10 cellular contexts compared by ENCODE assay signal in the genomic region with DNA sequence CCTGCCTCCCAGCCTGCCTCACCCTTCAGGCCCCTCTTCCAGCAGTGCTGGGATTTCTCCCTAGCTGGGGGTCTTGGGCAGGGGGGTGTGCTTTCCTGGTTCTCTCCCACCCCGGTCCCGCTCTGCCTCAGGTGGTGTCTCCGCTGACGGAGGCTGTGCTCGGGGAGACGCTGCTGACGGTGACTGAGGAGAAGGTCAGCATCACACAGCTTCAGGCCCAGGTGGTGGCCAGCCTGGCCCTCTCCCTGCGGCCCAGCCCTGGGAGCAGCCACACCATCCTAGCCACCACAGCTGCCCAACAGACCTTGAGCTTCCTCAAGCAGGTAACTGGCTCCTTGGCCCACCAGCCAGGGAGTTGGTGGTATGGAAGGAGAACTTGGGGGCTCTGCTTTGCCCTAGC. TPM values are rescaled to one million over a fixed set of nuclear protein-coding genes. Genes with fewer than 3 reads are reported as not detected.
"Had no signal": no experiment of that assay in that cellular context is flagged by ENCODE, and none has a peak within 500 bp of the region (broad histone marks: within the 10 kb centered on the region; RNA-seq: fewer than 3 reads in every experiment).

No MANE protein-coding gene starts in this region.

- H3K36me3 ChIP-seq: HAP-1 had no signal

- H3K4me1 ChIP-seq: HAP-1 had no signal

- H2AFZ ChIP-seq: GM23248 had no signal

- H3K9me3 ChIP-seq: HAP-1 had no signal

- DNase-seq: GM23248, GOT3, H7, HFFc6, KBM-7 had no signal

- H3K27ac ChIP-seq: GM23248, HL-60 had no signal

- H3K9ac ChIP-seq: GM23248 had no signal

- ATAC-seq: HCT116, HepG2 had no signal

- H3K4me3 ChIP-seq: GM23248, HAP-1 had no signal

- FAIRE-seq: HepG2 had no signal

RNA-seq across cellular contexts. Expression of a gene that starts 56.5 kb away (rescaled TPM):
- total RNA-seq: HepG2, HFFc6, HT1080 had no signal
- polyA plus RNA-seq: GM23248, HepG2 had no signal
